11 cellular contexts compared by ENCODE assay signal in the genomic region with DNA sequence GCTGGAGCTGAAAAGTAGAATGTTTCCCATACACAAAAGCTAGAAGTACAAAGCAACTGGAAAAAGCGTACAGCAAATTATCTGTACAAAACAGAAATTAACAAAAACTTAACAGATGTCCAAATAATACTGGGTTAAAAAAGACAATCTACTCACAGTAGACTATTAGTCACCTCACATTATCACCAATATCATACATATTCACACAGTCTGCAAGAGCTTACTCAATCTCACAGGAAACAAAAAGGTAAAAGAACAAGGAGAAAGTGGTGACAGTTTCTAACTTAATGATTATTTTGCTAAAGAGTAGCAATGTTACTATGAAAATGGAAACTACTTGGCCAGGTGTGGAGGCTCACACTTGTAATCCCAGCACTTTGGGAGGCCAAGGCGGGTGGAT. TPM values are rescaled to one million over a fixed set of nuclear protein-coding genes. Genes with fewer than 3 reads are reported as not detected.
A peak's percentile ranks its signal among the peaks of the same experiment; 100 is the strongest.
DNase-seq lines count a peak whose midpoint lies in the region; ATAC-seq and TF ChIP-seq lines count a peak whose summit lies in the region.
"Had no signal": no experiment of that assay in that cellular context is flagged by ENCODE, and none has a peak within 500 bp of the region (broad histone marks: within the 10 kb centered on the region; RNA-seq: fewer than 3 reads in every experiment).

No MANE protein-coding gene starts in this region.

- DNase-seq in activated T-cell treated with anti-CD3 and anti-CD28 coated beads, Interleukin-2, amount 50 U/mL, for 72 hours = no peak
- DNase-seq in activated T-cell treated with anti-CD3 and anti-CD28 coated beads for 4 hours = no peak
- DNase-seq in T-cell = no peak
- DNase-seq in epithelial cell of prostate (ENCODE audit: low read depth, low spot score) = no peak
- DNase-seq in stimulated activated effector memory CD8-positive, alpha-beta T cell treated with anti-CD3 and anti-CD28 coated beads, Interleukin-12 subunit alpha, Interleukin-12 subunit beta, amount 100 ng/mL, for 72 hours (ENCODE audit: low spot score in 2 of 2) = no peak
- DNase-seq in NCI-H1092 treated with DMSO at 0.1 percent for 48 hours (lab: John Stamatoyannopoulos, UW) = no peak
- no peak for DNase-seq in ascending aorta (ENCODE audit: low spot score in 2 of 2)
- no peak for DNase-seq in NCI-H1694 (lab: John Stamatoyannopoulos, UW)
- DNase-seq: NCI-H1417, NCI-H526, SHP77 treated with DMSO at 0.1 percent for 48 hours had no signal

- peak overlapping the region; percentile 70 to 81 for H3K4me3 Mint-ChIP-seq in activated T-cell treated with anti-CD3 and anti-CD28 coated beads, Interleukin-2, amount 50 U/mL, for 72 hours
- H3K4me3 Mint-ChIP-seq in T-cell = peak overlapping the region; percentile 50 to 66 (median 51)
- H3K4me3 Mint-ChIP-seq in stimulated activated effector memory CD8-positive, alpha-beta T cell treated with anti-CD3 and anti-CD28 coated beads, Interleukin-12 subunit alpha, Interleukin-12 subunit beta, amount 100 ng/mL, for 72 hours = peak overlapping the region; percentile 64

- no peaks in the 10 kb centered on the region for H3K27me3 Mint-ChIP-seq in activated T-cell treated with anti-CD3 and anti-CD28 coated beads, Interleukin-2, amount 50 U/mL, for 72 hours (ENCODE audit: low read depth)
- no peaks in the 10 kb centered on the region for H3K27me3 Mint-ChIP-seq in T-cell

- H3K27ac Mint-ChIP-seq in activated T-cell treated with anti-CD3 and anti-CD28 coated beads, Interleukin-2, amount 50 U/mL, for 72 hours = peak overlapping the region; percentile 98
- H3K27ac Mint-ChIP-seq in T-cell = peak overlapping the region; percentile 58 to 73
- peak overlapping the region; percentile 88 for H3K27ac Mint-ChIP-seq in stimulated activated effector memory CD8-positive, alpha-beta T cell treated with anti-CD3 and anti-CD28 coated beads, Interleukin-12 subunit alpha, Interleukin-12 subunit beta, amount 100 ng/mL, for 72 hours

- CTCF ChIA-PET in T-cell (lab: Charles Lee) = interaction anchor here in 1 of 2 donors (1.6 kb wide), 1 partner anchor 11 kb away, joined by 3 read pairs; no protein-coding TSS in a partner anchor

- peak overlapping the region; percentile 95 for H3K27ac ChIP-seq in epithelial cell of prostate
- no peak overlapping the region for H3K27ac ChIP-seq in ascending aorta

- no peak overlapping the region for H3K4me3 ChIP-seq in ascending aorta

- no peak for TF ChIP-seq CTCF in ascending aorta (IDR thresholded peaks at IDR 0.05)

- no peak for ATAC-seq in activated T-cell treated with anti-CD3 and anti-CD28 coated beads, Interleukin-2, amount 50 U/mL, for 72 hours (replicated peaks in 1 of 2)
- ATAC-seq in T-cell (replicated peaks in 1 of 4) = no peak
- no peak for ATAC-seq in stimulated activated effector memory CD8-positive, alpha-beta T cell treated with anti-CD3 and anti-CD28 coated beads, Interleukin-12 subunit alpha, Interleukin-12 subunit beta, amount 100 ng/mL, for 72 hours

- no peaks in the 10 kb centered on the region for H3K9me3 ChIP-seq in ascending aorta

- POLR2A ChIA-PET in T-cell (lab: Charles Lee) = interaction anchor here (0.5 to 0.8 kb wide), 3 partner anchors 14 to 87 kb away, joined by 3 to 18 read pairs (median 4); no protein-coding TSS in a partner anchor

- H3K36me3 Mint-ChIP-seq in activated T-cell treated with anti-CD3 and anti-CD28 coated beads, Interleukin-2, amount 50 U/mL, for 72 hours (ENCODE audit: insufficient read depth in 2 of 2) = peaks cover 1 to 9% of the 10 kb centered on the region in 2 donors
- H3K36me3 Mint-ChIP-seq in T-cell = peaks cover 11% of the 10 kb centered on the region
- peaks cover 52% of the 10 kb centered on the region for H3K36me3 Mint-ChIP-seq in stimulated activated effector memory CD8-positive, alpha-beta T cell treated with anti-CD3 and anti-CD28 coated beads, Interleukin-12 subunit alpha, Interleukin-12 subunit beta, amount 100 ng/mL, for 72 hours

- H3K4me1 Mint-ChIP-seq in activated T-cell treated with anti-CD3 and anti-CD28 coated beads, Interleukin-2, amount 50 U/mL, for 72 hours (ENCODE audit: low read depth) = peaks cover 71% of the 10 kb centered on the region
- H3K4me1 Mint-ChIP-seq in T-cell = peaks cover 59 to 78% (median 74%) of the 10 kb centered on the region in 3 donors
- peaks cover 51% of the 10 kb centered on the region for H3K4me1 Mint-ChIP-seq in stimulated activated effector memory CD8-positive, alpha-beta T cell treated with anti-CD3 and anti-CD28 coated beads, Interleukin-12 subunit alpha, Interleukin-12 subunit beta, amount 100 ng/mL, for 72 hours

- intact Hi-C loops in ascending aorta (cut with DNase I) = no loop called here

- no peaks in the 10 kb centered on the region for H3K9me3 Mint-ChIP-seq in activated T-cell treated with anti-CD3 and anti-CD28 coated beads, Interleukin-2, amount 50 U/mL, for 72 hours
- peaks cover 0 to 3% (median 0%) of the 10 kb centered on the region in 3 donors for H3K9me3 Mint-ChIP-seq in T-cell
- no peaks in the 10 kb centered on the region for H3K9me3 Mint-ChIP-seq in stimulated activated effector memory CD8-positive, alpha-beta T cell treated with anti-CD3 and anti-CD28 coated beads, Interleukin-12 subunit alpha, Interleukin-12 subunit beta, amount 100 ng/mL, for 72 hours

- no peaks in the 10 kb centered on the region for H3K36me3 ChIP-seq in ascending aorta

- H3K27me3 ChIP-seq in ascending aorta = no peaks in the 10 kb centered on the region

- peaks cover 0 to 20% of the 10 kb centered on the region in 2 donors for H3K4me1 ChIP-seq in ascending aorta

RNA-seq across cellular contexts. Expression of gene CELF1, which starts 11.9 kb away (rescaled TPM):
- 100 to 1,000 TPM; 128 to 149 TPM for total RNA-seq in activated T-cell treated with anti-CD3 and anti-CD28 coated beads, Interleukin-2, amount 50 U/mL, for 72 hours
- total RNA-seq in T-cell (100 to 1,000 TPM; 109 to 124 (median 123) TPM), ascending aorta (68.9 TPM)

RNA-seq across cellular contexts. Expression of gene PTPMT1, which starts 24.3 kb away (rescaled TPM):
- total RNA-seq in activated T-cell treated with anti-CD3 and anti-CD28 coated beads, Interleukin-2, amount 50 U/mL, for 72 hours = 10 to 100 TPM; 37.0 to 40.1 TPM
- total RNA-seq in T-cell (10 to 100 TPM; 14.9 to 25.3 (median 25.0) TPM), ascending aorta (215 TPM)

RNA-seq across cellular contexts. Expression of gene KBTBD4, which starts 37.7 kb away (rescaled TPM):
- 10 to 100 TPM; 17.2 to 18.6 TPM for total RNA-seq in activated T-cell treated with anti-CD3 and anti-CD28 coated beads, Interleukin-2, amount 50 U/mL, for 72 hours
- total RNA-seq in T-cell = 10 to 100 TPM; 19.1 to 23.6 (median 21.6) TPM
- 14.8 TPM for total RNA-seq in ascending aorta

RNA-seq across cellular contexts. Expression of gene NDUFS3, which starts 37.8 kb away (rescaled TPM):
- 10 to 100 TPM; 78.9 to 84.2 TPM for total RNA-seq in activated T-cell treated with anti-CD3 and anti-CD28 coated beads, Interleukin-2, amount 50 U/mL, for 72 hours
- 100 to 1,000 TPM in 1 of 5 donors, 10 to 100 TPM in 4; 69.1 to 105 (median 76.1) TPM for total RNA-seq in T-cell
- total RNA-seq in ascending aorta = 19.9 TPM

RNA-seq across cellular contexts. Expression of gene FAM180B, which starts 45.4 kb away (rescaled TPM):
- total RNA-seq in activated T-cell treated with anti-CD3 and anti-CD28 coated beads, Interleukin-2, amount 50 U/mL, for 72 hours = under 1 TPM; 0.16 to 0.24 TPM
- under 1 TPM in 3 of 5 donors, not detected in 2; 0.20 to 0.51 (median 0.28) TPM for total RNA-seq in T-cell
- not detected for total RNA-seq in ascending aorta
